In the genomic region with DNA sequence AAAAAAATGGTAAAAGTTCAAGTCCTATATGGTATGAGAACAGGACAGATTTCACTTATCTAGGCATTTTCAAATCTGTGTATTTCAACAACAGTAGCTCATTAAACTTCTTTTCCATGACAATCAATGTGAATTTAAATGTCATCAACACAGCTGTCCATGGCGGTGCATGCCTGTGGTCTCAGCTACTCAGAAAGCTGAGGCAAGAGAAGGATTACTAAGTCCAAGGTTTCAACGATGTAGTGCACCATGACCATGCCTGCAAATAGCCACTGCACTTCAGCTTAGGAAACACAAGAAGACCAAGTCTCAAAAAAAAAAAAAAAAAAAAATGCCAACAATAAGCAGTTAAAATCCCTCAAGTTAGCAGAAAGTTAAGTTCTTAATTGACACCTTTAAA, we compare ENCODE assay signal across 20 cellular contexts.
"Had no signal": no experiment of that assay in that cellular context is flagged by ENCODE, and none has a peak within 500 bp of the region (broad histone marks: within the 10 kb centered on the region; RNA-seq: fewer than 3 reads in every experiment).

No MANE protein-coding gene starts in this region.

- H3K36me3 ChIP-seq: breast epithelium, left ventricle myocardium inferior, prostate gland, upper lobe of right lung had no signal

- H3K27ac ChIP-seq: breast epithelium, left ventricle myocardium inferior, prostate gland, testis, upper lobe of right lung had no signal

- DNase-seq: activated B cell treated with CpG ODN at 0.5 μM for 24 hours; activated CD4-positive, alpha-beta T cell treated with anti-CD3 and anti-CD28 coated beads, Interleukin-2, amount 10 ng/mL, durations not matched to agents 24 days and 14 days; activated CD8-positive, alpha-beta memory T cell treated with anti-CD3 and anti-CD28 coated beads, Interleukin-2, amount 50 U/mL, for 48 hours; activated CD8-positive, alpha-beta T cell treated with anti-CD3 and anti-CD28 coated beads, Interleukin-2, amount 10 ng/mL, durations not matched to agents 7 days and 5 days; activated gamma-delta T cell; activated T-cell treated with anti-CD3 and anti-CD28 coated beads, Interleukin-2, amount 50 U/mL, for 72 hours; amygdala; dermis blood vessel endothelial cell; effector memory CD8-positive, alpha-beta T cell; hippocampal formation; kidney; left ventricle myocardium inferior; nucleus accumbens; right cardiac atrium; small intestine; stimulated activated naive CD8-positive, alpha-beta T cell treated with anti-CD3 and anti-CD28 coated beads, Interleukin-15, amount 100 ng/mL, for 72 hours; testis; upper lobe of right lung had no signal

- H3K9me3 ChIP-seq: breast epithelium, left ventricle myocardium inferior, prostate gland, testis, upper lobe of right lung had no signal

- H3K4me3 ChIP-seq: breast epithelium, left ventricle myocardium inferior, prostate gland, testis, upper lobe of right lung had no signal

- H3K4me1 ChIP-seq: breast epithelium, left ventricle myocardium inferior, prostate gland, testis, upper lobe of right lung had no signal

- ATAC-seq: activated CD8-positive, alpha-beta T cell treated with anti-CD3 and anti-CD28 coated beads, Interleukin-2, amount 10 ng/mL, durations not matched to agents 7 days and 5 days; activated T-cell treated with anti-CD3 and anti-CD28 coated beads, Interleukin-2, amount 50 U/mL, for 72 hours; effector memory CD8-positive, alpha-beta T cell; right cardiac atrium; stimulated activated naive CD8-positive, alpha-beta T cell treated with anti-CD3 and anti-CD28 coated beads, Interleukin-15, amount 100 ng/mL, for 72 hours; upper lobe of right lung had no signal

- H3K27me3 ChIP-seq: breast epithelium, testis, upper lobe of right lung had no signal
